ENCODE assay signal across 6 cellular contexts in genomic region chr16:29824589-29825144, GRCh38. TPM values are rescaled to one million over a fixed set of nuclear protein-coding genes. Genes with fewer than 3 reads are reported as not detected.
DNase-seq lines count a peak whose midpoint lies in the region; ATAC-seq, FAIRE-seq and TF ChIP-seq lines count a peak whose summit lies in the region.

No MANE protein-coding gene starts in this region.

- no peaks in the 10 kb centered on the region for H3K27me3 Mint-ChIP-seq in WTC11 (ENCODE audit: low read depth)

- H3K9me3 Mint-ChIP-seq in WTC11: no peaks in the 10 kb centered on the region

- no peak for FAIRE-seq in D721Med (lab: Jason Lieb, UNC)

- peaks cover 25% of the 10 kb centered on the region for H3K4me1 Mint-ChIP-seq in WTC11

- no peak overlapping the region for H3K4me3 ChIP-seq in choroid plexus epithelial cell (ENCODE audit: low read depth, low read length)

- TF ChIP-seq CTCF in choroid plexus epithelial cell (conservative IDR thresholded peaks at IDR 0.05; ENCODE audit: low read depth, low read length) (no peak), D721Med (IDR thresholded peaks at IDR 0.05; ENCODE audit: insufficient read depth, missing control alignments) (no peak), WTC11 (IDR thresholded peaks at IDR 0.05) (no peak)

- intact Hi-C loops in sciatic nerve (cut with DNase I): no loop called here

- POLR2A ChIA-PET in WTC11 (lab: Charles Lee): interaction anchor here (0.7 to 0.8 kb wide), 2 partner anchors 18 to 873 kb away, joined by 3 to 5 read pairs; partner anchors contain the start of gene MAZ

- peaks cover 9% of the 10 kb centered on the region for H3K36me3 Mint-ChIP-seq in WTC11

- DNase-seq in LoVo (ENCODE audit: low spot score): peak; percentile 68
- peak; percentile 73 for DNase-seq in choroid plexus epithelial cell (ENCODE audit: low read depth)
- DNase-seq in sciatic nerve (ENCODE audit: low spot score): no peak
- no peak for DNase-seq in anterior cingulate cortex (lab: John Stamatoyannopoulos, UW)
- DNase-seq in D721Med (ENCODE audit: insufficient read length, low spot score): no peak
- no peak for DNase-seq in WTC11 (ENCODE audit: low spot score)

- H3K4me3 Mint-ChIP-seq in WTC11: no peak overlapping the region

- CTCF ChIA-PET in WTC11 (lab: Charles Lee): interaction anchor here (1.0 to 6.4 kb wide), 2 partner anchors 24 to 40 kb away, joined by 3 to 68 read pairs; no protein-coding TSS in a partner anchor

- no peak overlapping the region for H3K27ac Mint-ChIP-seq in WTC11

- ATAC-seq in sciatic nerve (peak; percentile 19), WTC11 (no peak)

TF ChIP-seq in WTC11, 78 proteins besides CTCF, POLR2A, EP300 and RAD21:
- TF ChIP-seq ZNF317 (CRISPR knock-in tag; IDR thresholded peaks at IDR 0.05; ENCODE audit: borderline replicate concordance, low read depth) (no peak), ERG (CRISPR knock-in tag; IDR thresholded peaks at IDR 0.05) (no peak), TCF7 (CRISPR knock-in tag; IDR thresholded peaks at IDR 0.05; ENCODE audit: low read depth) (no peak), ZNF121 (CRISPR knock-in tag; IDR thresholded peaks at IDR 0.05) (no peak), CREB1 (CRISPR knock-in tag; IDR thresholded peaks at IDR 0.05) (no peak), TEAD1 (CRISPR knock-in tag; IDR thresholded peaks at IDR 0.05) (no peak), USF2 (CRISPR knock-in tag; IDR thresholded peaks at IDR 0.05) (no peak), ZNF232 (CRISPR knock-in tag; IDR thresholded peaks at IDR 0.05) (no peak), MLX (CRISPR knock-in tag; IDR thresholded peaks at IDR 0.05) (no peak), FOXJ3 (CRISPR knock-in tag; IDR thresholded peaks at IDR 0.05; ENCODE audit: borderline replicate concordance) (no peak), NR2C2 (CRISPR knock-in tag; IDR thresholded peaks at IDR 0.05) (no peak), PRDM15 (CRISPR knock-in tag; IDR thresholded peaks at IDR 0.05) (no peak)

RNA-seq across cellular contexts. Expression of gene MVP, which starts 4.4 kb away (rescaled TPM):
- total RNA-seq in sciatic nerve (123 TPM), WTC11 (2021) (8.9 to 10.8 TPM (median 10.0 TPM) in 3 replicates)

RNA-seq across cellular contexts. Expression of gene PAGR1, which starts 8.7 kb away (rescaled TPM):
- total RNA-seq in sciatic nerve: 29.7 TPM
- total RNA-seq in WTC11 (2021): 60.1 to 69.0 TPM (median 66.8 TPM) in 3 replicates

RNA-seq across cellular contexts. Expression of gene PRRT2, which starts 12.7 kb away (rescaled TPM):
- total RNA-seq in sciatic nerve (26.3 TPM), WTC11 (2021) (20.5 to 25.3 TPM (median 23.6 TPM) in 3 replicates)

RNA-seq across cellular contexts. Expression of gene MAZ, which starts 18.3 kb away (rescaled TPM):
- total RNA-seq in sciatic nerve: 123 TPM
- total RNA-seq in WTC11 (2021): 392 to 405 TPM (median 395 TPM) in 3 replicates

RNA-seq across cellular contexts. Expression of gene KIF22, which starts 34.1 kb away (rescaled TPM):
- total RNA-seq in sciatic nerve (16.9 TPM), WTC11 (2021) (165 to 182 TPM (median 175 TPM) in 3 replicates)

Comparison
In these comparisons a context has a peak if more than half of its experiments do, and no peak if none do; other contexts are left out.
1. DNase-seq: peak in LoVo (single experiment) and choroid plexus epithelial cell (single experiment); none in sciatic nerve (single experiment), anterior cingulate cortex (0 of 58), D721Med (single experiment) and WTC11 (single experiment).
2. RNA of gene MVP, which starts 4.4 kb away (total RNA-seq): 123 TPM in sciatic nerve (single experiment); 8.9 to 10.8 TPM in WTC11; every median in the first group is over 10 times any median in the second.